23 cellular contexts compared by ENCODE assay signal in genomic region chr18:8802031-8802679, GRCh38.
DNase-seq lines count a peak whose midpoint lies in the region; ATAC-seq and TF ChIP-seq lines count a peak whose summit lies in the region.
"Had no signal": no experiment of that assay in that cellular context is flagged by ENCODE, and none has a peak within 500 bp of the region (broad histone marks: within the 10 kb centered on the region; RNA-seq: fewer than 3 reads in every experiment).

No MANE protein-coding gene starts in this region.

- no peak overlapping the region for H3K4me3 Mint-ChIP-seq in CD14-positive monocyte
- H3K4me3 Mint-ChIP-seq: activated naive CD8-positive, alpha-beta T cell treated with anti-CD3 and anti-CD28 coated beads, Interleukin-2, amount 50 U/mL, for 24 hours; effector memory CD8-positive, alpha-beta T cell; natural killer cell; T-helper 2 cell treated with Interferon-gamma antibody and Interleukin-4, amounts not matched to agents 5 μg/mL and 100 μg/mL, for 36 hours had no signal

- no peak overlapping the region for H2AFZ ChIP-seq in GM23248

- ATAC-seq in foreskin keratinocyte = no peak
- no peak for ATAC-seq in HG03196 (IDR thresholded peaks at IDR 0.05; ENCODE audit: unreplicated experiment)
- ATAC-seq: activated CD4-positive, CD25-positive, alpha-beta regulatory T cell treated with anti-CD3 and anti-CD28 coated beads, Interleukin-2, amount 50 U/mL, for 24 hours; activated naive CD8-positive, alpha-beta T cell treated with anti-CD3 and anti-CD28 coated beads, Interleukin-2, amount 50 U/mL, for 24 hours; effector memory CD8-positive, alpha-beta T cell; left lung; natural killer cell; stimulated activated naive CD8-positive, alpha-beta T cell treated with anti-CD3 and anti-CD28 coated beads, Interleukin-15, Interleukin-2, amounts not matched to agents 100 U/mL and 50 U/mL, for 24 hours had no signal

- H3K4me1 ChIP-seq in GM23248 (ENCODE audit: insufficient read depth) (peaks cover 48% of the 10 kb centered on the region), foreskin keratinocyte (peaks cover 32% of the 10 kb centered on the region), rectal smooth muscle tissue (ENCODE audit: control insufficient read depth, insufficient read depth, low read length) (peaks cover 34% of the 10 kb centered on the region)
- H3K4me1 ChIP-seq: left lung had no signal

- no peaks in the 10 kb centered on the region for H4K20me1 ChIP-seq in GM23248 (ENCODE audit: insufficient read depth)

- 0 out of 2 replicates have a peak, but pooled peaks cover 9% of the 10 kb centered on the region for H3K79me2 ChIP-seq in GM23248 (ENCODE audit: insufficient read depth)

- peaks cover 48% of the 10 kb centered on the region for H3F3A ChIP-seq in GM23248 (ENCODE audit: insufficient read depth)

- H3K27ac Mint-ChIP-seq in CD14-positive monocyte = no peak overlapping the region
- H3K27ac Mint-ChIP-seq: activated naive CD8-positive, alpha-beta T cell treated with anti-CD3 and anti-CD28 coated beads, Interleukin-2, amount 50 U/mL, for 24 hours; activated T-helper 2 cell treated with anti-CD3 and anti-CD28 coated beads, Interferon-gamma antibody, Interleukin-2, Interleukin-4, amounts not matched to agents 10 μg/mL and 5 μg/mL and 100 μg/mL, durations not matched to agents 14 hours and 24 hours and 36 hours; effector memory CD8-positive, alpha-beta T cell; natural killer cell; T-helper 2 cell treated with Interferon-gamma antibody and Interleukin-4, amounts not matched to agents 5 μg/mL and 100 μg/mL, for 36 hours had no signal

- in situ Hi-C loops in GM23248 (cut with MboI) = no loop called here

- no peaks in the 10 kb centered on the region for H3K9me3 Mint-ChIP-seq in CD14-positive monocyte
- H3K9me3 Mint-ChIP-seq: activated naive CD8-positive, alpha-beta T cell treated with anti-CD3 and anti-CD28 coated beads, Interleukin-2, amount 50 U/mL, for 24 hours; activated T-helper 2 cell treated with anti-CD3 and anti-CD28 coated beads, Interferon-gamma antibody, Interleukin-2, Interleukin-4, amounts not matched to agents 10 μg/mL and 5 μg/mL and 100 μg/mL, durations not matched to agents 14 hours and 24 hours and 36 hours; effector memory CD8-positive, alpha-beta T cell; natural killer cell; T-helper 2 cell treated with Interferon-gamma antibody and Interleukin-4, amounts not matched to agents 5 μg/mL and 100 μg/mL, for 36 hours had no signal

- H3K9ac ChIP-seq in GM23248 (peak overlapping the region; percentile 81), rectal smooth muscle tissue (ENCODE audit: low read length) (no peak overlapping the region)

- intact Hi-C loops in CD14-positive monocyte (cut with micrococcal nuclease) = no loop called here

- no peaks in the 10 kb centered on the region for H3K27me3 ChIP-seq in GM23248 (replicated peaks; ENCODE audit: insufficient read depth)
- no peaks in the 10 kb centered on the region for H3K27me3 ChIP-seq in foreskin keratinocyte
- H3K27me3 ChIP-seq in rectal smooth muscle tissue (ENCODE audit: control insufficient read depth, insufficient read depth, low read length) = no peaks in the 10 kb centered on the region
- H3K27me3 ChIP-seq: left lung had no signal

- 93 to 94% methylated on average over 6 of the region's 6 CpGs for WGBS in GM23248 (ENCODE audit: low coverage in 1 of 2, low lambda C conversion rate in 2 of 2, missing lambda C conversion rate in 2 of 2), 2 experiments

- peak overlapping the region; percentile 96 for H3K27ac ChIP-seq in GM23248
- peak overlapping the region; percentile 71 for H3K27ac ChIP-seq in foreskin keratinocyte
- peak overlapping the region; percentile 88 for H3K27ac ChIP-seq in rectal smooth muscle tissue (ENCODE audit: low read depth, low read length)
- H3K27ac ChIP-seq: HL-60, left lung had no signal

- H3K36me3 Mint-ChIP-seq in CD14-positive monocyte = no peaks in the 10 kb centered on the region
- H3K36me3 Mint-ChIP-seq: natural killer cell had no signal

- H3K27me3 Mint-ChIP-seq in CD14-positive monocyte (ENCODE audit: low read depth in 3 of 3) = peaks cover 0 to 2% (median 0%) of the 10 kb centered on the region in 3 donors
- H3K27me3 Mint-ChIP-seq: activated naive CD8-positive, alpha-beta T cell treated with anti-CD3 and anti-CD28 coated beads, Interleukin-2, amount 50 U/mL, for 24 hours had no signal

- H3K9me3 ChIP-seq in GM23248 (ENCODE audit: low read depth) = no peaks in the 10 kb centered on the region
- H3K9me3 ChIP-seq: left lung had no signal

- no peaks in the 10 kb centered on the region for H3K9me2 ChIP-seq in GM23248 (ENCODE audit: insufficient read depth)

- no peak for TF ChIP-seq CTCF in foreskin keratinocyte (conservative IDR thresholded peaks at IDR 0.05)
- TF ChIP-seq CTCF in CD14-positive monocyte (IDR thresholded peaks at IDR 0.05) = no peak

- no peak overlapping the region for H3K4me3 ChIP-seq in GM23248
- no peak overlapping the region for H3K4me3 ChIP-seq in rectal smooth muscle tissue (ENCODE audit: low read length)
- H3K4me3 ChIP-seq: left lung had no signal

- H3K4me2 ChIP-seq in GM23248 (ENCODE audit: unreplicated experiment) = no peak overlapping the region

- DNase-seq in GM23248 (no peak), amniotic epithelial cell (ENCODE audit: low read depth) (peak; percentile 25), foreskin keratinocyte (no peak), NCI-H2227 treated with DMSO at 0.1 percent for 48 hours (lab: John Stamatoyannopoulos, UW) (no peak), CD14-positive monocyte (ENCODE audit: low spot score) (no peak), AG20443 (ENCODE audit: low spot score) (no peak)
- DNase-seq: activated CD8-positive, alpha-beta memory T cell treated with anti-CD3 and anti-CD28 coated beads for 24 hours; activated naive CD8-positive, alpha-beta T cell treated with anti-CD3 and anti-CD28 coated beads, Interleukin-2, amount 50 U/mL, for 24 hours; effector memory CD8-positive, alpha-beta T cell; foreskin fibroblast; left lung; MV-4-11; natural killer cell; NCI-H2029 treated with DMSO at 0.1 percent for 48 hours; NCI-H510A treated with DMSO at 0.1 percent for 48 hours; stimulated activated CD4-positive, alpha-beta T cell treated with anti-CD3 and anti-CD28 coated beads, Interleukin-15, amount 100 ng/mL, for 24 hours; stimulated activated naive CD8-positive, alpha-beta T cell treated with anti-CD3 and anti-CD28 coated beads, Interleukin-15, Interleukin-2, amounts not matched to agents 100 U/mL and 50 U/mL, for 24 hours had no signal

- H3K4me1 Mint-ChIP-seq in CD14-positive monocyte = no peaks in the 10 kb centered on the region
- H3K4me1 Mint-ChIP-seq: natural killer cell had no signal

- H3K36me3 ChIP-seq in GM23248 (ENCODE audit: low read depth) = peaks cover 15% of the 10 kb centered on the region; the same call in 1 of the 2 replicates
- H3K36me3 ChIP-seq in rectal smooth muscle tissue (ENCODE audit: control insufficient read depth, insufficient read depth, low read length) = no peaks in the 10 kb centered on the region
- H3K36me3 ChIP-seq: left lung had no signal
